10 cellular contexts compared by ENCODE assay signal in the genomic region with DNA sequence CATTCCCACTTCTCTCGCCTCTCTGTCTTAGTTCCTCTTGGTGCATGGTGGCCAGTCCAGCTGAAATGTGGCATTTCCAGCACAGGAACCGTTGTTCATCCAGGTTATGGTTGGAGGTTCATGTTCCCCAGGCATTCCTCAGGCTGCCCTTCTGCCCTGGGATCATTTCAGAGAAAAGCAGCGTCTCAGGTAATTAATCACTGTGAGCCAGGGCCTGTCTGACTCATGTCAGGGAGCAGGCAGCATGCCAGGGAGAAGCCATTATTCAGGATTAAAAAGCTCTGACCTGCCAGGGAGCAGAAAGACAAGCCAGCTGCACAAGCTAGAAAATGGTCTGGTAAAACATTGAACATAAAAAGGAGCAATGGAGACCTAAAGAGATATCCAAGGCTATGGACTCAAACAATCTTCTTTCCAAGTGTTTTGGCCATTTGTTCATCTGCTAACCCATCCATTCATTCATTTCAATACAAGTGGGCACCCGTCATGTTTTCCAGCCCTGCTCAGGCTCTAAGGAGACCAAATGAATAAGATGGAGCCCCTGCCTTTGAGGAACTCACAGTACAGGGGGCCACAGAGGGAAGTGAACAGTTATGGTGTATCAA.
DNase-seq lines count a peak whose midpoint lies in the region; FAIRE-seq and TF ChIP-seq lines count a peak whose summit lies in the region.
"Had no signal": no experiment of that assay in that cellular context is flagged by ENCODE, and none has a peak within 500 bp of the region (broad histone marks: within the 10 kb centered on the region; RNA-seq: fewer than 3 reads in every experiment).

No MANE protein-coding gene starts in this region.

- no peak overlapping the region for H3K4me2 ChIP-seq in mammary epithelial cell (ENCODE audit: insufficient read depth, low read depth, low read length)

- FAIRE-seq in bronchial epithelial cell (lab: Jason Lieb, UNC) = no peak
- no peak for FAIRE-seq in urothelium cell line (lab: Jason Lieb, UNC)
- FAIRE-seq: H1 had no signal

- in situ Hi-C loops in mammary epithelial cell (cut with MboI; ENCODE audit: low sequenced_read_pairs in 2 of 2) = no loop called here

- no peak overlapping the region for H2AFZ ChIP-seq in mammary epithelial cell (ENCODE audit: low read depth, low read length)

- H3K9me3 Mint-ChIP-seq in MCF 10A (ENCODE audit: unreplicated experiment) = no peaks in the 10 kb centered on the region
- H3K9me3 Mint-ChIP-seq: effector memory CD8-positive, alpha-beta T cell had no signal

- H3K4me1 ChIP-seq in mammary epithelial cell (ENCODE audit: insufficient read depth, low read length) = no peaks in the 10 kb centered on the region

- H3K27ac ChIP-seq in mammary epithelial cell (ENCODE audit: insufficient read depth, low read depth, low read length) = no peak overlapping the region

- no peaks in the 10 kb centered on the region for H3K79me2 ChIP-seq in mammary epithelial cell (ENCODE audit: insufficient read depth, low read length)

- CTCF ChIA-PET in MCF 10A (lab: Yijun Ruan, JAX) (no interaction called here), mammary epithelial cell (lab: Charles Lee; ENCODE audit: low non-redundant PET) (no interaction called here)

- H3K36me3 ChIP-seq in mammary epithelial cell (ENCODE audit: insufficient read depth, low read length) = no peaks in the 10 kb centered on the region
- no peaks in the 10 kb centered on the region for H3K36me3 ChIP-seq in bronchial epithelial cell (ENCODE audit: control insufficient read depth, insufficient read depth, low read length)

- no peaks in the 10 kb centered on the region for H3K36me3 Mint-ChIP-seq in MCF 10A (ENCODE audit: insufficient read depth, unreplicated experiment)

- H3K4me1 Mint-ChIP-seq in MCF 10A (ENCODE audit: insufficient read depth, unreplicated experiment) = peaks cover 5% of the 10 kb centered on the region

- TF ChIP-seq CTCF in MCF 10A (IDR thresholded peaks at IDR 0.05; ENCODE audit: unreplicated experiment) (no peak), mammary epithelial cell (conservative IDR thresholded peaks at IDR 0.05 in 1 of 2, IDR thresholded peaks at IDR 0.05 in 1 of 2; ENCODE audit: extremely low read depth in 1 of 2, insufficient read depth in 1 of 2, low read depth in 1 of 2, low read length in 2 of 2) (no peak), bronchial epithelial cell (IDR thresholded peaks at IDR 0.05; ENCODE audit: insufficient read depth, low read length, severe bottlenecking) (no peak)

- no peak overlapping the region for H3K9ac ChIP-seq in mammary epithelial cell (ENCODE audit: insufficient read depth, low read length)

- no TSS peak for BruUV-seq in MCF 10A (replicated peaks; lab: Mats Ljungman, UMichigan)
- BruUV-seq in mammary epithelial cell (replicated peaks; lab: Mats Ljungman, UMichigan) = no TSS peak

- peaks cover 35% of the 10 kb centered on the region for H3K27me3 Mint-ChIP-seq in MCF 10A (ENCODE audit: insufficient read depth, unreplicated experiment)

- peak; percentile 82 for DNase-seq in MCF 10A (ENCODE audit: unreplicated experiment)
- DNase-seq in mammary epithelial cell = no peak
- DNase-seq in NCI-H446 (lab: John Stamatoyannopoulos, UW) = peak; percentile 5 to 50
- DNase-seq in bronchial epithelial cell (ENCODE audit: low read depth) = peak; percentile 76
- DNase-seq in urothelium cell line (ENCODE audit: low spot score) = peak; percentile 78
- no peak for DNase-seq in amniotic stem cell (lab: John Stamatoyannopoulos, UW)
- DNase-seq in NK-92 (lab: John Stamatoyannopoulos, UW; ENCODE audit: unreplicated experiment) = no peak
- DNase-seq in activated CD4-positive, alpha-beta T cell treated with anti-CD3 and anti-CD28 coated beads for 1 hour = no peak
- DNase-seq: effector memory CD8-positive, alpha-beta T cell had no signal

- POLR2A ChIA-PET in MCF 10A (lab: Yijun Ruan, JAX) = interaction anchor here (0.6 to 1.0 kb wide), 5 partner anchors 12 to 535 kb away, joined by 3 read pairs; no protein-coding TSS in a partner anchor

- H3K27me3 ChIP-seq in mammary epithelial cell (ENCODE audit: insufficient read depth, low read length) (no peaks in the 10 kb centered on the region), bronchial epithelial cell (ENCODE audit: control insufficient read depth, insufficient read depth, low read length) (no peaks in the 10 kb centered on the region)

- no peak overlapping the region for H3K4me3 ChIP-seq in mammary epithelial cell (replicated peaks in 1 of 3; ENCODE audit: insufficient read depth in 1 of 3, low read depth in 2 of 3, low read length in 3 of 3)
- no peak overlapping the region for H3K4me3 ChIP-seq in bronchial epithelial cell (ENCODE audit: low read depth, low read length)

- intact Hi-C loops in MCF 10A (cut with micrococcal nuclease) = no loop called here
- intact Hi-C loops in mammary epithelial cell (cut with micrococcal nuclease) = no loop called here

- H3K9me3 ChIP-seq in mammary epithelial cell (replicated peaks; ENCODE audit: insufficient read depth, low read length) = peaks cover 12% of the 10 kb centered on the region

- no peaks in the 10 kb centered on the region for H4K20me1 ChIP-seq in mammary epithelial cell (ENCODE audit: insufficient read depth, low read length)

- dilution Hi-C loops in mammary epithelial cell (cut with HindIII; ENCODE audit: low sequenced_read_pairs) = no loop called here

- H3K4me3 Mint-ChIP-seq in MCF 10A (ENCODE audit: unreplicated experiment) = no peak overlapping the region
- H3K4me3 Mint-ChIP-seq: effector memory CD8-positive, alpha-beta T cell had no signal

- no peak overlapping the region for H3K27ac Mint-ChIP-seq in MCF 10A (ENCODE audit: low read depth, unreplicated experiment)
- H3K27ac Mint-ChIP-seq: effector memory CD8-positive, alpha-beta T cell had no signal

- WGBS in mammary epithelial cell (ENCODE audit: low coverage, missing lambda C conversion rate) = 30% methylated on average over 3 of the region's 4 CpGs

Comparison
In these comparisons a context has a peak if more than half of its experiments do, and no peak if none do; other contexts are left out.
1. DNase-seq: peak in MCF 10A (single experiment), NCI-H446 (2 of 2), bronchial epithelial cell (single experiment) and urothelium cell line (single experiment); none in mammary epithelial cell (single experiment), amniotic stem cell (single experiment), NK-92 (single experiment) and activated CD4-positive, alpha-beta T cell treated with anti-CD3 and anti-CD28 coated beads for 1 hour (single experiment).